8 cellular contexts compared by ENCODE assay signal in the genomic region with DNA sequence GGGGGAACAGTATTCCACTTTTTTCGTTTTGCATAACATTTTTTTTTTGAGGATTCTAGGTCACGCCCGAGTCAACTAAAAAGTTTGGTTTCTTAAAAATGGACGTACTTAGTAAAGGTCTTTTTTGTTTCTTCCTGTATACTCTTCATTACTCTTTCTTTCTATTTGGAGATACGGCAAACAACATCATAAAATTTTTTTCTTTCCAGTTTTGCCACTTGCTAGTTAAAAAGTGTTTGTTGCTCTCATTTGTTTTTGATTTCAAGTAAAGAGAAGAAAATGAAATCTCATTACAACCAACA. TPM values are rescaled to one million over a fixed set of nuclear protein-coding genes. Genes with fewer than 3 reads are reported as not detected.
DNase-seq lines count a peak whose midpoint lies in the region; TF ChIP-seq lines count a peak whose summit lies in the region.

No MANE protein-coding gene starts in this region.

- H3K4me1 ChIP-seq in muscle layer of colon (ENCODE audit: insufficient read depth, low read length), result peaks cover 32% of the 10 kb centered on the region

- peak overlapping the region; percentile 89 to 99 (median 96) for H3K4me3 Mint-ChIP-seq in IgD-negative memory B cell

- H3K36me3 Mint-ChIP-seq in IgD-negative memory B cell, result no peaks in the 10 kb centered on the region

- peak overlapping the region; percentile 94 to 100 (median 99) for H3K27ac Mint-ChIP-seq in IgD-negative memory B cell

- H3K9ac ChIP-seq in muscle layer of colon (ENCODE audit: low read length), result peak overlapping the region; percentile 93

- POLR2A ChIA-PET in AG04450 (lab: Yijun Ruan, JAX), result interaction anchor here (0.6 to 3.2 kb wide), 4 partner anchors 9 to 146 kb away, joined by 5 to 31 read pairs (median 8); no protein-coding TSS in a partner anchor

- TF ChIP-seq CTCF in AG04450 (IDR thresholded peaks at IDR 0.05; ENCODE audit: low read depth, low read length) (no peak), choroid plexus epithelial cell (conservative IDR thresholded peaks at IDR 0.05; ENCODE audit: low read depth, low read length) (no peak)

- H3K27me3 ChIP-seq in AG04450 (ENCODE audit: control insufficient read depth, insufficient read depth, low read length) (no peaks in the 10 kb centered on the region), muscle layer of colon (ENCODE audit: control insufficient read depth in 1 of 2, insufficient read depth in 2 of 2, low read length in 2 of 2) (no peaks in the 10 kb centered on the region)

- peaks cover 22 to 32% (median 28%) of the 10 kb centered on the region in 3 donors for H3K4me1 Mint-ChIP-seq in IgD-negative memory B cell

- H3K4me3 ChIP-seq in AG04450 (ENCODE audit: low read depth, low read length) (peak overlapping the region; percentile 93), choroid plexus epithelial cell (ENCODE audit: low read depth, low read length) (peak overlapping the region; percentile 92), muscle layer of colon (ENCODE audit: low read depth in 1 of 2, low read length in 2 of 2) (peak overlapping the region; percentile 90 to 92)

- no peaks in the 10 kb centered on the region for H3K9me3 Mint-ChIP-seq in IgD-negative memory B cell

- no peak for DNase-seq in AG04450 (ENCODE audit: low read depth, low spot score)
- no peak for DNase-seq in choroid plexus epithelial cell (ENCODE audit: low read depth)
- no peak for DNase-seq in kidney glomerular epithelial cell (lab: John Stamatoyannopoulos, UW)
- DNase-seq in midbrain (lab: John Stamatoyannopoulos, UW), result no peak
- DNase-seq in effector CD8-positive, alpha-beta T cell (lab: John Stamatoyannopoulos, UW), result no peak
- DNase-seq in NCI-H2227 (lab: John Stamatoyannopoulos, UW; ENCODE audit: unreplicated experiment), result no peak

- H3K27ac ChIP-seq in AG04450 (ENCODE audit: low read depth, low read length), result no peak overlapping the region
- H3K27ac ChIP-seq in muscle layer of colon (ENCODE audit: low read depth, low read length), result peak overlapping the region; percentile 98

- H3K36me3 ChIP-seq in muscle layer of colon (ENCODE audit: insufficient read depth, low read length), result no peaks in the 10 kb centered on the region

- H3K9me3 ChIP-seq in AG04450 (ENCODE audit: control insufficient read depth, insufficient read depth, low read length), result no peaks in the 10 kb centered on the region; the same call in 1 of the 2 replicates
- H3K9me3 ChIP-seq in muscle layer of colon (ENCODE audit: low read length), result no peaks in the 10 kb centered on the region

- H3K27me3 Mint-ChIP-seq in IgD-negative memory B cell, result no peaks in the 10 kb centered on the region

- CTCF ChIA-PET in AG04450 (lab: Charles Lee), result interaction anchor here (0.5 to 2.6 kb wide), 6 partner anchors 19 to 1175 kb away, joined by 3 to 10 read pairs (median 3); no protein-coding TSS in a partner anchor

RNA-seq across cellular contexts. Expression of gene MPC2, which starts 0.8 kb away (rescaled TPM):
- polyA plus RNA-seq in AG04450 (2011; rRNA removed), result 50.0 and 70.0 TPM in 2 replicates
- polyA minus RNA-seq in AG04450 (2011; rRNA and poly(A)+ RNA removed), result 9.6 and 11.8 TPM in 2 replicates
- 69.3 TPM for polyA plus RNA-seq in IgD-negative memory B cell

RNA-seq across cellular contexts. Expression of gene DCAF6, which starts 1.2 kb away (rescaled TPM):
- 102 and 137 TPM in 2 replicates for polyA plus RNA-seq in AG04450 (2011; rRNA removed)
- 54.1 and 89.0 TPM in 2 replicates for polyA minus RNA-seq in AG04450 (2011; rRNA and poly(A)+ RNA removed)
- polyA plus RNA-seq in IgD-negative memory B cell, result 11.9 TPM

RNA-seq across cellular contexts. Expression of gene ADCY10, which starts 23.7 kb away (rescaled TPM):
- polyA plus RNA-seq in AG04450 (2011; rRNA removed) (0.01 and 0.11 TPM in 2 replicates), IgD-negative memory B cell (0.49 TPM)
- polyA minus RNA-seq in AG04450 (2011; rRNA and poly(A)+ RNA removed), result 0.04 TPM in 1 of 2 replicates, not detected in the other
